Comparison of ENCODE assay signal across 31 cellular contexts in the genomic region with DNA sequence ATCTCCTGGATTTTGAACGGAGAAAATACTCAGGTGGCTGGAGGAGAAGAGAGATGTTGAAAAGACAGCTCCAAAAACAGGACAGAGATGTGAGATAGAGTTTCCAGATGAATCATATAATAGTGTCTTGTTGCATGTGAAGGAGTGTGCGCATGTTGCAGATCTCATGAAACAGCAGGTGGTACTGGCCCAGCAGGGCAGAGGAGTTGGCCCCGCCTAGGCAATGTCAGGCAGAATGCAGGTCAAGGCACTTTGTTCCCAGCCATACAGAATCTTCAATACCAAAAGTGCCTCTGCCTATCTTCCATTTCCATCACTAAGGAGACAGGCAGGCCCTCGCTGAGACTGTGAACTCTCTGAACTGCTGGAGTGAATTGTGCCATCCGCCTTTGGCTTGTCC.
"Had no signal": no experiment of that assay in that cellular context is flagged by ENCODE, and none has a peak within 500 bp of the region (broad histone marks: within the 10 kb centered on the region; RNA-seq: fewer than 3 reads in every experiment).

No MANE protein-coding gene starts in this region.

- H3K36me3 ChIP-seq: brain microvascular endothelial cell, WERI-Rb-1 had no signal

- ATAC-seq: activated CD4-positive, CD25-positive, alpha-beta regulatory T cell treated with anti-CD3 and anti-CD28 coated beads, Interleukin-2, amount 50 U/mL, for 24 hours; activated CD8-positive, alpha-beta T cell treated with anti-CD3 and anti-CD28 coated beads for 36 hours; activated T-cell treated with anti-CD3 and anti-CD28 coated beads, Interleukin-2, amount 50 U/mL, for 4 hours; activated T-helper 17 cell treated with anti-CD3 and anti-CD28 coated beads, Interleukin-2, amount 50 U/mL, for 72 hours; effector memory CD8-positive, alpha-beta T cell; T-helper 17 cell had no signal

- H3K27ac ChIP-seq: brain microvascular endothelial cell, epithelial cell of prostate, WERI-Rb-1 had no signal

- DNase-seq: activated B cell treated with CpG ODN at 0.5 μM for 24 hours; activated CD4-positive, alpha-beta T cell treated with anti-CD3 and anti-CD28 coated beads for 48 hours; activated CD4-positive, alpha-beta T cell treated with anti-CD3 and anti-CD28 coated beads, Interleukin-2, amount 50 U/mL, for 1 hour; activated CD4-positive, alpha-beta T cell treated with anti-CD3 and anti-CD28 coated beads, Interleukin-2, amount 50 U/mL, for 48 hours; activated CD8-positive, alpha-beta memory T cell treated with anti-CD3 and anti-CD28 coated beads for 24 hours; activated CD8-positive, alpha-beta T cell treated with anti-CD3 and anti-CD28 coated beads for 36 hours; activated effector memory CD4-positive, alpha-beta T cell treated with Interleukin-2 at 50 U/mL for 16 hours; activated gamma-delta T cell treated with Interleukin-2 at 50 U/mL for 16 hours; activated naive CD4-positive, alpha-beta T cell treated with anti-CD3 and anti-CD28 coated beads, Interleukin-2, amount 50 U/mL, for 16 hours; activated naive CD4-positive, alpha-beta T cell treated with Interleukin-2 at 50 U/mL for 16 hours; activated T-cell treated with anti-CD3 and anti-CD28 coated beads, Interleukin-2, amount 50 U/mL, for 4 hours; amniotic stem cell; anterior cingulate cortex; brain microvascular endothelial cell; caudate nucleus; cortex of kidney; dermis blood vessel endothelial cell; effector CD4-positive, alpha-beta T cell; effector memory CD8-positive, alpha-beta T cell; foreskin fibroblast; head of caudate nucleus; T-helper 17 cell; T1000; WERI-Rb-1 had no signal

- FAIRE-seq: astrocyte, bronchial epithelial cell, colon, frontal cortex had no signal

- H3K27me3 ChIP-seq: brain microvascular endothelial cell had no signal
